In the genomic region with DNA sequence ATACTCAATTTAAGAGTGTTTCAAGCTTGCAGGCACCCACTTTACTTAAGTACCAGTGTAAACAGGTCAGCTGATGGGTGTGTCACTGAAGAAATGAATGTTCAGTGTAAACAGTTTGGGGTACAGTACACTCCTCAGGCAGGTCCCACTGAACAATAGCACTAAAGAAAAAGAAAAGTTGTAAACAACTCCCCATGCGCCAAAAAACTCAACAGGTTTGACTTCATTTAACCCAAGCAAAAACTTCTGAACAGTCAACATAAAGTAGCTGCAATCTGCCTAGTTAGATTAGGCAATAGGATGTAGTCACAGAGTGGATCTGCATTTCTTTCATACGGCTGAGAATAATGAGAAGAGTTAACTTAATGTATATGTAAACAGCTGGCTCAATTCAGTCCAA, we compare ENCODE assay signal across 14 cellular contexts.
A peak's percentile ranks its signal among the peaks of the same experiment; 100 is the strongest.
DNase-seq lines count a peak whose midpoint lies in the region; ATAC-seq and TF ChIP-seq lines count a peak whose summit lies in the region.
"Had no signal": no experiment of that assay in that cellular context is flagged by ENCODE, and none has a peak within 500 bp of the region (broad histone marks: within the 10 kb centered on the region; RNA-seq: fewer than 3 reads in every experiment).

No MANE protein-coding gene starts in this region.

- H3K27ac ChIP-seq in breast epithelium = peak overlapping the region in 1 of 2 donors; percentile 76
- peak overlapping the region; percentile 59 for H3K27ac ChIP-seq in vagina
- H3K27ac ChIP-seq: WERI-Rb-1 had no signal

- H3K9me3 ChIP-seq in breast epithelium = no peaks in the 10 kb centered on the region
- H3K9me3 ChIP-seq in vagina = no peaks in the 10 kb centered on the region

- peaks cover 29% of the 10 kb centered on the region for H3K4me1 Mint-ChIP-seq in MCF 10A (ENCODE audit: insufficient read depth, unreplicated experiment)
- H3K4me1 Mint-ChIP-seq: B cell had no signal

- TF ChIP-seq POLR2A in breast epithelium (IDR thresholded peaks at IDR 0.05) (no peak), vagina (IDR thresholded peaks at IDR 0.05) (no peak)

- peak overlapping the region; percentile 18 for H3K4me3 Mint-ChIP-seq in MCF 10A (ENCODE audit: unreplicated experiment)
- H3K4me3 Mint-ChIP-seq: B cell had no signal

- H3K36me3 ChIP-seq in breast epithelium (no peaks in the 10 kb centered on the region), vagina (no peaks in the 10 kb centered on the region)
- H3K36me3 ChIP-seq: WERI-Rb-1 had no signal

- CTCF ChIA-PET in MCF 10A (lab: Yijun Ruan, JAX) = interaction anchor here (1.0 to 1.5 kb wide), 3 partner anchors 27 to 145 kb away, joined by 4 read pairs; no protein-coding TSS in a partner anchor

- DNase-seq in MCF 10A (ENCODE audit: unreplicated experiment) = peak; percentile 75
- DNase-seq in breast epithelium (ENCODE audit: low spot score in 2 of 2) = no peak
- peak; percentile 38 for DNase-seq in NCI-H345 (lab: John Stamatoyannopoulos, UW)
- peak; percentile 91 for DNase-seq in epithelial cell of esophagus (ENCODE audit: low read depth)
- no peak for DNase-seq in vagina (ENCODE audit: extremely low spot score in 2 of 2)
- DNase-seq in left lobe of liver (ENCODE audit: low spot score) = no peak
- no peak for DNase-seq in T-helper 9 cell
- DNase-seq: activated effector memory CD4-positive, alpha-beta T cell treated with anti-CD3 and anti-CD28 coated beads, Interleukin-2, amount 50 U/mL, for 16 hours; cortex of kidney; hypothalamus; WERI-Rb-1 had no signal

- POLR2A ChIA-PET in MCF 10A (lab: Yijun Ruan, JAX) = interaction anchor here (0.6 to 2.3 kb wide), 26 partner anchors 11 to 978 kb away, joined by 3 to 23 read pairs (median 4); partner anchors contain the start of genes FAM13A and PYURF

- no peak for TF ChIP-seq CTCF in MCF 10A (IDR thresholded peaks at IDR 0.05; ENCODE audit: unreplicated experiment)
- no peak for TF ChIP-seq CTCF in breast epithelium (IDR thresholded peaks at IDR 0.05)
- TF ChIP-seq CTCF in epithelial cell of esophagus (IDR thresholded peaks at IDR 0.05; ENCODE audit: insufficient read depth, low read depth, low read length, missing control alignments) = no peak
- no peak for TF ChIP-seq CTCF in vagina (IDR thresholded peaks at IDR 0.05)

- no peaks in the 10 kb centered on the region for H3K27me3 Mint-ChIP-seq in MCF 10A (ENCODE audit: insufficient read depth, unreplicated experiment)

- no peak overlapping the region for H3K4me3 ChIP-seq in breast epithelium
- H3K4me3 ChIP-seq in epithelial cell of esophagus (ENCODE audit: low read length) = no peak overlapping the region
- no peak overlapping the region for H3K4me3 ChIP-seq in vagina
- H3K4me3 ChIP-seq: skin epidermis had no signal

- intact Hi-C loops in MCF 10A (cut with micrococcal nuclease) = loop anchor here (1.0 kb wide), 1 partner anchor 141 kb away; no protein-coding TSS in a partner anchor
- intact Hi-C loops in breast epithelium (cut with DNase I; ENCODE audit: low total_unique reads) = no loop called here
- intact Hi-C loops in vagina (cut with DNase I) = no loop called here

- H3K27ac Mint-ChIP-seq in MCF 10A (ENCODE audit: low read depth, unreplicated experiment) = peak overlapping the region; percentile 94
- H3K27ac Mint-ChIP-seq: B cell had no signal

- ATAC-seq in GM18502 (IDR thresholded peaks at IDR 0.05; ENCODE audit: poor library complexity, unreplicated experiment) (no peak), left lobe of liver (no peak)

- no peaks in the 10 kb centered on the region for H3K4me1 ChIP-seq in breast epithelium
- H3K4me1 ChIP-seq in vagina = no peaks in the 10 kb centered on the region

- BruUV-seq in MCF 10A (replicated peaks; lab: Mats Ljungman, UMichigan) = no TSS peak

- H3K36me3 Mint-ChIP-seq in MCF 10A (ENCODE audit: insufficient read depth, unreplicated experiment) = peaks cover 7% of the 10 kb centered on the region

- no peaks in the 10 kb centered on the region for H3K27me3 ChIP-seq in breast epithelium
- no peaks in the 10 kb centered on the region for H3K27me3 ChIP-seq in vagina

- H3K9me3 Mint-ChIP-seq in MCF 10A (ENCODE audit: unreplicated experiment) = no peaks in the 10 kb centered on the region

Comparison
In these comparisons a context has a peak if more than half of its experiments do, and no peak if none do; other contexts are left out.
1. DNase-seq: peak in MCF 10A (single experiment), NCI-H345 (single experiment) and epithelial cell of esophagus (single experiment); none in breast epithelium (0 of 2), vagina (0 of 2), left lobe of liver (single experiment) and T-helper 9 cell (single experiment).